ENCODE assay signal across 27 cellular contexts in the genomic region with DNA sequence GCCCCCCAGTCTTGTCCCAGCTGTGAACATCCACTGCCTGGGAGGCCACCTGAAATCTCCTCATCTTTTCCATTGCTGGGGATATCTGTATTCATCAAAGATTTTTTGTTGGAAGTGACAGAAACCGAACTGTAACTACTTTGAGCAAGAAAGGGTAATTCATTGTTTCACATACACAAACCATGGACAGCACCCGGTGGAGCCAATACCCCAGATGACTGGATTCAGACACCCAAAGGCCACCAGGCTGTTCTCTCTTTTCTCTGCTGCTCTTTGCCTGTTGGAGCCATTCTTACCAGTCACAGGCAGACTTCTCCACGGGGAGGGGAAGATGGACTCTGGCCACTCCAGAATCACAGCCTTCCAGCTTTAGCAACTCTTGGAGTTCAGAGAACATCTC.
"Had no signal": no experiment of that assay in that cellular context is flagged by ENCODE, and none has a peak within 500 bp of the region (broad histone marks: within the 10 kb centered on the region; RNA-seq: fewer than 3 reads in every experiment).

No MANE protein-coding gene starts in this region.

- H3K4me1 ChIP-seq: SJSA1 had no signal

- DNase-seq: activated CD4-positive, alpha-beta memory T cell treated with anti-CD3 and anti-CD28 coated beads, Interleukin-2, amount 10 ng/mL, durations not matched to agents 7 days and 5 days; activated CD4-positive, alpha-beta T cell treated with anti-CD3 and anti-CD28 coated beads for 36 hours; activated CD4-positive, alpha-beta T cell treated with anti-CD3 and anti-CD28 coated beads, Interleukin-2, amount 50 U/mL, for 1 hour; activated gamma-delta T cell; activated naive CD4-positive, alpha-beta T cell treated with anti-CD3 and anti-CD28 coated beads for 36 hours; activated T-cell treated with anti-CD3 and anti-CD28 coated beads for 4 hours; activated T-cell treated with anti-CD3 and anti-CD28 coated beads, Interleukin-2, amount 50 U/mL, for 48 hours; amygdala; brain microvascular endothelial cell; NCI-H1105; NCI-H1436; NCI-H187; NCI-H2081; NCI-H510A treated with DMSO at 0.1 percent for 48 hours; NCI-H69; NK-92 treated with Interleukin-12 subunit alpha and Interleukin-12 subunit beta, amount 100 ng/mL, for 24 hours; OCI-M1; SHP77; T-helper 17 cell; T1000; WERI-Rb-1 had no signal

- H3K27ac ChIP-seq: brain microvascular endothelial cell, cardiac muscle cell, SJSA1, WERI-Rb-1 had no signal

- H3K4me3 ChIP-seq: cardiac muscle cell, SJSA1 had no signal

- H3K9me3 Mint-ChIP-seq: activated CD4-positive, alpha-beta memory T cell treated with anti-CD3 and anti-CD28 coated beads, Interleukin-2, amount 10 ng/mL, durations not matched to agents 7 days and 5 days; activated naive CD4-positive, alpha-beta T cell treated with anti-CD3 and anti-CD28 coated beads for 36 hours; activated T-helper 17 cell treated with anti-CD3 and anti-CD28 coated beads, Interleukin-2, amount 50 U/mL, for 72 hours had no signal

- H3K9me3 ChIP-seq: SJSA1 had no signal

- H3K27me3 Mint-ChIP-seq: activated naive CD8-positive, alpha-beta T cell had no signal

- H3K27ac Mint-ChIP-seq: activated CD4-positive, alpha-beta memory T cell treated with anti-CD3 and anti-CD28 coated beads, Interleukin-2, amount 10 ng/mL, durations not matched to agents 7 days and 5 days; activated CD4-positive, alpha-beta T cell treated with anti-CD3 and anti-CD28 coated beads for 36 hours; activated naive CD4-positive, alpha-beta T cell treated with anti-CD3 and anti-CD28 coated beads for 36 hours; activated naive CD8-positive, alpha-beta T cell; activated T-helper 17 cell treated with anti-CD3 and anti-CD28 coated beads, Interleukin-2, amount 50 U/mL, for 72 hours; T-helper 17 cell had no signal

- H3K4me1 Mint-ChIP-seq: activated CD4-positive, alpha-beta memory T cell treated with anti-CD3 and anti-CD28 coated beads, Interleukin-2, amount 10 ng/mL, durations not matched to agents 7 days and 5 days; activated CD4-positive, alpha-beta T cell treated with anti-CD3 and anti-CD28 coated beads for 36 hours; activated T-helper 17 cell treated with anti-CD3 and anti-CD28 coated beads, Interleukin-2, amount 50 U/mL, for 72 hours; T-helper 17 cell had no signal

- H3K4me3 Mint-ChIP-seq: activated CD4-positive, alpha-beta memory T cell treated with anti-CD3 and anti-CD28 coated beads, Interleukin-2, amount 10 ng/mL, durations not matched to agents 7 days and 5 days; activated CD4-positive, alpha-beta T cell treated with anti-CD3 and anti-CD28 coated beads for 36 hours; activated naive CD4-positive, alpha-beta T cell treated with anti-CD3 and anti-CD28 coated beads for 36 hours; activated naive CD8-positive, alpha-beta T cell; activated T-helper 17 cell treated with anti-CD3 and anti-CD28 coated beads, Interleukin-2, amount 50 U/mL, for 72 hours; T-helper 17 cell had no signal

- H3K27me3 ChIP-seq: brain microvascular endothelial cell, cardiac muscle cell had no signal

- H3K36me3 ChIP-seq: brain microvascular endothelial cell, cardiac muscle cell, SJSA1, WERI-Rb-1 had no signal

- FAIRE-seq: astrocyte, RCC 7860 had no signal

- ATAC-seq: activated CD4-positive, alpha-beta T cell treated with anti-CD3 and anti-CD28 coated beads for 36 hours; activated T-helper 17 cell treated with anti-CD3 and anti-CD28 coated beads, Interleukin-2, amount 50 U/mL, for 72 hours; T-helper 17 cell had no signal
